10 cellular contexts compared by ENCODE assay signal in the genomic region with DNA sequence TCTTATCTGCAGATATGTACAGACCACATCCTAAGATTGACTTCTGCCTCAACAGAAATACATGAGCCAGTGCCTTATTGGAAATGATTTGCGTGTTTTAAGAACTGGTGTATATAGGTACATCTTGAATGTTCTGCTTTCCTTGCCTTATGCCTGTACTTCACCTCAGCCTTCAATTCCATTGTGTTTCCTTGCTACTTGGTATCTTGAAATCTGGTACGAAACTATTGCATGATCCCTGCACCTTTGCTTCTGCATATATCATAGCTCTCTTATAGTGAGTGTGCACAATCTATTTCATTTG. TPM values are rescaled to one million over a fixed set of nuclear protein-coding genes. Genes with fewer than 3 reads are reported as not detected.
DNase-seq lines count a peak whose midpoint lies in the region; ATAC-seq, FAIRE-seq and TF ChIP-seq lines count a peak whose summit lies in the region.
"Had no signal": no experiment of that assay in that cellular context is flagged by ENCODE, and none has a peak within 500 bp of the region (broad histone marks: within the 10 kb centered on the region; RNA-seq: fewer than 3 reads in every experiment).

No MANE protein-coding gene starts in this region.

- peaks cover 3% of the 10 kb centered on the region; the same call in 1 of the 2 replicates for H3K4me1 ChIP-seq in GM23338 (ENCODE audit: insufficient read depth)
- H3K4me1 ChIP-seq in endocrine pancreas (ENCODE audit: control insufficient read depth, insufficient read depth, low read length): peaks cover 5% of the 10 kb centered on the region
- no peaks in the 10 kb centered on the region for H3K4me1 ChIP-seq in pancreas

- H3K9ac ChIP-seq in endocrine pancreas (ENCODE audit: control insufficient read depth, insufficient read depth, low read length): no peak overlapping the region

- H3K9me3 ChIP-seq in endocrine pancreas (ENCODE audit: control insufficient read depth, low read length) (no peaks in the 10 kb centered on the region), pancreas (no peaks in the 10 kb centered on the region)

- H3K36me3 ChIP-seq in GM23338 (ENCODE audit: insufficient read depth) (peaks cover 10% of the 10 kb centered on the region; the same call in 1 of the 2 replicates), endocrine pancreas (ENCODE audit: control insufficient read depth, insufficient read depth, low read length) (no peaks in the 10 kb centered on the region), pancreas (no peaks in the 10 kb centered on the region)

- H3K27ac ChIP-seq in GM23338 (ENCODE audit: low read depth): no peak overlapping the region
- no peak overlapping the region for H3K27ac ChIP-seq in pancreas

- TF ChIP-seq CTCF in GM23338 (conservative IDR thresholded peaks at IDR 0.05; ENCODE audit: low read depth in 2 of 2) (no peak), pancreas (IDR thresholded peaks at IDR 0.05) (no peak)

- peaks cover 4% of the 10 kb centered on the region; the same call in 1 of the 2 replicates for H3K9me2 ChIP-seq in GM23338 (ENCODE audit: insufficient read depth)

- DNase-seq in GM23338 (ENCODE audit: low spot score) (no peak), OCI-M1 (lab: John Stamatoyannopoulos, UW) (peak; percentile 58), pancreas (no peak), dermis blood vessel endothelial cell (no peak), NCI-H187 treated with DMSO at 0.1 percent for 48 hours (lab: John Stamatoyannopoulos, UW) (no peak), NCI-H82 treated with DMSO at 0.1 percent for 48 hours (lab: John Stamatoyannopoulos, UW; ENCODE audit: unreplicated experiment) (no peak)
- DNase-seq: activated CD8-positive, alpha-beta memory T cell treated with anti-CD3 and anti-CD28 coated beads for 24 hours; NCI-H82 had no signal

- H3K4me2 ChIP-seq in GM23338: peak overlapping the region; percentile 83

- H3K79me2 ChIP-seq in GM23338 (replicated peaks; ENCODE audit: insufficient read depth): peaks cover 54% of the 10 kb centered on the region

- peaks cover 8% of the 10 kb centered on the region for H3K4me1 Mint-ChIP-seq in GM23338

- 66 to 77% methylated on average over 2 of the region's 2 CpGs for WGBS in pancreas, 2 donors

- H3K27me3 ChIP-seq in GM23338 (ENCODE audit: insufficient read depth): no peaks in the 10 kb centered on the region
- H3K27me3 ChIP-seq in endocrine pancreas (ENCODE audit: control insufficient read depth, insufficient read depth, low read length): no peaks in the 10 kb centered on the region
- H3K27me3 ChIP-seq in pancreas: no peaks in the 10 kb centered on the region

- H2AFZ ChIP-seq in GM23338: no peak overlapping the region

- ATAC-seq in GM23338: no peak
- ATAC-seq in pancreas: no peak
- no peak for ATAC-seq in GM19035 (IDR thresholded peaks at IDR 0.05; ENCODE audit: unreplicated experiment)

- H3K4me3 ChIP-seq in GM23338: peak overlapping the region; percentile 69
- H3K4me3 ChIP-seq in endocrine pancreas (ENCODE audit: control insufficient read depth, insufficient read depth, low read length): peak overlapping the region; percentile 91
- peak overlapping the region; percentile 27 to 55 (median 44) for H3K4me3 ChIP-seq in pancreas

- no peak overlapping the region for H3K27ac Mint-ChIP-seq in GM23338

- peak overlapping the region; percentile 89 for H3K4me3 Mint-ChIP-seq in GM23338

- H4K20me1 ChIP-seq in GM23338 (replicated peaks; ENCODE audit: insufficient read depth): peaks cover 7% of the 10 kb centered on the region

- H3K36me3 Mint-ChIP-seq in GM23338 (ENCODE audit: low read depth): peaks cover 18% of the 10 kb centered on the region

- H3K27me3 Mint-ChIP-seq in GM23338 (ENCODE audit: insufficient read depth, low read depth, poor library complexity): peaks cover 5% of the 10 kb centered on the region

- intact Hi-C loops in pancreas (cut with DNase I): no loop called here

- H3K9me3 Mint-ChIP-seq in GM23338: peaks cover 7% of the 10 kb centered on the region; the same call in 2 of the 3 replicates

- H3F3A ChIP-seq in GM23338 (replicated peaks; ENCODE audit: low read depth): no peaks in the 10 kb centered on the region

- no peak for FAIRE-seq in pancreas (lab: Jason Lieb, UNC)

TF ChIP-seq in GM23338, 12 proteins besides CTCF, POLR2A, EP300 and RAD21:
- no peak for TF ChIP-seq ZNF331 (CRISPR knock-in tag; IDR thresholded peaks at IDR 0.05; ENCODE audit: low read depth)

RNA-seq across cellular contexts. Expression of a gene that starts 1.5 kb away (rescaled TPM):
- 27.9 and 30.4 TPM in 2 replicates for total RNA-seq in GM23338 (2014; rRNA removed; shearing (Covaris generic))
- polyA plus RNA-seq in GM23338 (2016; fragmentation: Nextera tagmentation; extraction: Ambion mirVana): 47.4 and 55.7 TPM in 2 replicates
- total RNA-seq in pancreas: 10 to 100 TPM; 11.0 to 17.4 (median 15.4) TPM
- polyA plus RNA-seq in pancreas: 10 to 100 TPM; 27.6 to 37.4 TPM
- total RNA-seq in dermis blood vessel endothelial cell: 9.2 and 17.9 TPM in 2 replicates
